In the genomic region with DNA sequence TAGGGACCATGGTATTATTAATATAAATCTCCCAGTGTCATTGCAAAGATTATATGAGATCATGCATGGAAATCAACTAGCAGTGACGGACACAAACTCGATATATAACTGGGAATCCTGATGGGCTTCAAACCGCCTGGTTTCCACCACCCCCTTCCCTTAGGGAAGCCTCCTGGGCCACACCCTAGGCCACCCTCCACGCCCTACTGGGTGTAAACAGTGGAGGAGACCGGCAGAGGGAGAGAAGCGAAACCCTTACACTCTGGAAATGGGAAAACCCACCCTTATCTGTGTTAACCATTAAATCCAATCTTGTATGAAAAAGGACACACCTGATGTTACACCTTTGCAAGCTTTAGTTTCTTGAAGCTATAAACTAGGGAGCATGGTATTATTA, we compare ENCODE assay signal across 4 cellular contexts.
TF ChIP-seq lines count a peak whose summit lies in the region.

No MANE protein-coding gene starts in this region.

TF ChIP-seq in SK-N-SH, 30 proteins besides CTCF, POLR2A, EP300 and RAD21:
- TF ChIP-seq GATA2 (CRISPR knock-in tag; IDR thresholded peaks at IDR 0.05) (no peak), MXI1 (IDR thresholded peaks at IDR 0.05; ENCODE audit: low read depth, low read length) (no peak), TCF12 (IDR thresholded peaks at IDR 0.05) (no peak), TAF1 (IDR thresholded peaks at IDR 0.05; ENCODE audit: borderline replicate concordance, low read depth, low read length) (no peak), SIN3A (IDR thresholded peaks at IDR 0.05; ENCODE audit: borderline replicate concordance, low read depth, low read length) (no peak), YY1 (IDR thresholded peaks at IDR 0.05; ENCODE audit: low read depth) (no peak), GABPA (IDR thresholded peaks at IDR 0.05; ENCODE audit: low read depth) (no peak), RCOR1 (IDR thresholded peaks at IDR 0.05; ENCODE audit: low read length) (no peak), SMC3 (IDR thresholded peaks at IDR 0.05; ENCODE audit: low read depth, low read length) (no peak)
- TF ChIP-seq, protein P1, sequence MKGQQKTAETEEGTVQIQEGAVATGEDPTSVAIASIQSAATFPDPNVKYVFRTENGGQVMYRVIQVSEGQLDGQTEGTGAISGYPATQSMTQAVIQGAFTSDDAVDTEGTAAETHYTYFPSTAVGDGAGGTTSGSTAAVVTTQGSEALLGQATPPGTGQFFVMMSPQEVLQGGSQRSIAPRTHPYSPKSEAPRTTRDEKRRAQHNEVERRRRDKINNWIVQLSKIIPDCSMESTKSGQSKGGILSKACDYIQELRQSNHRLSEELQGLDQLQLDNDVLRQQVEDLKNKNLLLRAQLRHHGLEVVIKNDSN (IDR thresholded peaks at IDR 0.05; ENCODE audit: borderline replicate concordance, low read depth): no peak
- TF ChIP-seq, protein P2, sequence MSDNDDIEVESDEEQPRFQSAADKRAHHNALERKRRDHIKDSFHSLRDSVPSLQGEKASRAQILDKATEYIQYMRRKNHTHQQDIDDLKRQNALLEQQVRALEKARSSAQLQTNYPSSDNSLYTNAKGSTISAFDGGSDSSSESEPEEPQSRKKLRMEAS (IDR thresholded peaks at IDR 0.05; ENCODE audit: low read depth): no peak

TF ChIP-seq in SK-N-SH treated with all-trans-retinoic acid at 6 μM for 48 hours, 23 proteins besides CTCF, POLR2A, EP300 and RAD21 (continues in another document):
- no peak for TF ChIP-seq ZFP30 (CRISPR knock-in tag; IDR thresholded peaks at IDR 0.05)
- TF ChIP-seq, protein P3, sequence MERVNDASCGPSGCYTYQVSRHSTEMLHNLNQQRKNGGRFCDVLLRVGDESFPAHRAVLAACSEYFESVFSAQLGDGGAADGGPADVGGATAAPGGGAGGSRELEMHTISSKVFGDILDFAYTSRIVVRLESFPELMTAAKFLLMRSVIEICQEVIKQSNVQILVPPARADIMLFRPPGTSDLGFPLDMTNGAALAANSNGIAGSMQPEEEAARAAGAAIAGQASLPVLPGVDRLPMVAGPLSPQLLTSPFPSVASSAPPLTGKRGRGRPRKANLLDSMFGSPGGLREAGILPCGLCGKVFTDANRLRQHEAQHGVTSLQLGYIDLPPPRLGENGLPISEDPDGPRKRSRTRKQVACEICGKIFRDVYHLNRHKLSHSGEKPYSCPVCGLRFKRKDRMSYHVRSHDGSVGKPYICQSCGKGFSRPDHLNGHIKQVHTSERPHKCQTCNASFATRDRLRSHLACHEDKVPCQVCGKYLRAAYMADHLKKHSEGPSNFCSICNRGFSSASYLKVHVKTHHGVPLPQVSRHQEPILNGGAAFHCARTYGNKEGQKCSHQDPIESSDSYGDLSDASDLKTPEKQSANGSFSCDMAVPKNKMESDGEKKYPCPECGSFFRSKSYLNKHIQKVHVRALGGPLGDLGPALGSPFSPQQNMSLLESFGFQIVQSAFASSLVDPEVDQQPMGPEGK (CRISPR knock-in tag; IDR thresholded peaks at IDR 0.05; ENCODE audit: borderline replicate concordance): no peak
- TF ChIP-seq ESRRG (CRISPR knock-in tag; IDR thresholded peaks at IDR 0.05): no peak
- no peak for TF ChIP-seq TCF4 (CRISPR knock-in tag; IDR thresholded peaks at IDR 0.05; ENCODE audit: borderline replicate concordance)
- no peak for TF ChIP-seq ISL1 (CRISPR knock-in tag; IDR thresholded peaks at IDR 0.05)
- no peak for TF ChIP-seq CSDC2 (CRISPR knock-in tag; IDR thresholded peaks at IDR 0.05)
- TF ChIP-seq OSR1 (CRISPR knock-in tag; IDR thresholded peaks at IDR 0.05): no peak
- TF ChIP-seq ZNF70 (CRISPR knock-in tag; IDR thresholded peaks at IDR 0.05): no peak
- TF ChIP-seq ZNF565 (CRISPR knock-in tag; conservative IDR thresholded peaks at IDR 0.05; ENCODE audit: low read depth): no peak
- TF ChIP-seq, protein P4, sequence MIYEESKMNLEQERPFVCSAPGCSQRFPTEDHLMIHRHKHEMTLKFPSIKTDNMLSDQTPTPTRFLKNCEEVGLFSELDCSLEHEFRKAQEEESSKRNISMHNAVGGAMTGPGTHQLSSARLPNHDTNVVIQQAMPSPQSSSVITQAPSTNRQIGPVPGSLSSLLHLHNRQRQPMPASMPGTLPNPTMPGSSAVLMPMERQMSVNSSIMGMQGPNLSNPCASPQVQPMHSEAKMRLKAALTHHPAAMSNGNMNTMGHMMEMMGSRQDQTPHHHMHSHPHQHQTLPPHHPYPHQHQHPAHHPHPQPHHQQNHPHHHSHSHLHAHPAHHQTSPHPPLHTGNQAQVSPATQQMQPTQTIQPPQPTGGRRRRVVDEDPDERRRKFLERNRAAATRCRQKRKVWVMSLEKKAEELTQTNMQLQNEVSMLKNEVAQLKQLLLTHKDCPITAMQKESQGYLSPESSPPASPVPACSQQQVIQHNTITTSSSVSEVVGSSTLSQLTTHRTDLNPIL (CRISPR knock-in tag; IDR thresholded peaks at IDR 0.05; ENCODE audit: low read depth): no peak
- TF ChIP-seq BACH2 (CRISPR knock-in tag; IDR thresholded peaks at IDR 0.05; ENCODE audit: borderline replicate concordance): no peak
- no peak for TF ChIP-seq GLIS3 (CRISPR knock-in tag; IDR thresholded peaks at IDR 0.05)
- TF ChIP-seq ARNTL (CRISPR knock-in tag; IDR thresholded peaks at IDR 0.05; ENCODE audit: borderline replicate concordance, low read depth): no peak
- TF ChIP-seq ZC3H10 (CRISPR knock-in tag; IDR thresholded peaks at IDR 0.05): no peak

TF ChIP-seq in GM12878, 131 proteins besides CTCF, POLR2A, EP300 and RAD21:
- no peak for TF ChIP-seq MXI1 (IDR thresholded peaks at IDR 0.05; ENCODE audit: low read depth, low read length)
- no peak for TF ChIP-seq RUNX3 (IDR thresholded peaks at IDR 0.05; ENCODE audit: low read length)
- TF ChIP-seq NRF1 (conservative IDR thresholded peaks at IDR 0.05; ENCODE audit: low read depth, low read length): no peak
- TF ChIP-seq, protein P5, sequence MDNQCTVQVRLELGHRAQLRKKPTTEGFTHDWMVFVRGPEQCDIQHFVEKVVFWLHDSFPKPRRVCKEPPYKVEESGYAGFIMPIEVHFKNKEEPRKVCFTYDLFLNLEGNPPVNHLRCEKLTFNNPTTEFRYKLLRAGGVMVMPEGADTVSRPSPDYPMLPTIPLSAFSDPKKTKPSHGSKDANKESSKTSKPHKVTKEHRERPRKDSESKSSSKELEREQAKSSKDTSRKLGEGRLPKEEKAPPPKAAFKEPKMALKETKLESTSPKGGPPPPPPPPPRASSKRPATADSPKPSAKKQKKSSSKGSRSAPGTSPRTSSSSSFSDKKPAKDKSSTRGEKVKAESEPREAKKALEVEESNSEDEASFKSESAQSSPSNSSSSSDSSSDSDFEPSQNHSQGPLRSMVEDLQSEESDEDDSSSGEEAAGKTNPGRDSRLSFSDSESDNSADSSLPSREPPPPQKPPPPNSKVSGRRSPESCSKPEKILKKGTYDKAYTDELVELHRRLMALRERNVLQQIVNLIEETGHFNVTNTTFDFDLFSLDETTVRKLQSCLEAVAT (IDR thresholded peaks at IDR 0.05): peak; percentile 59
- TF ChIP-seq FOXK2 (IDR thresholded peaks at IDR 0.05): no peak
- TF ChIP-seq MTA3 (IDR thresholded peaks at IDR 0.05; ENCODE audit: borderline replicate concordance, low read length): no peak
- TF ChIP-seq, protein P6, sequence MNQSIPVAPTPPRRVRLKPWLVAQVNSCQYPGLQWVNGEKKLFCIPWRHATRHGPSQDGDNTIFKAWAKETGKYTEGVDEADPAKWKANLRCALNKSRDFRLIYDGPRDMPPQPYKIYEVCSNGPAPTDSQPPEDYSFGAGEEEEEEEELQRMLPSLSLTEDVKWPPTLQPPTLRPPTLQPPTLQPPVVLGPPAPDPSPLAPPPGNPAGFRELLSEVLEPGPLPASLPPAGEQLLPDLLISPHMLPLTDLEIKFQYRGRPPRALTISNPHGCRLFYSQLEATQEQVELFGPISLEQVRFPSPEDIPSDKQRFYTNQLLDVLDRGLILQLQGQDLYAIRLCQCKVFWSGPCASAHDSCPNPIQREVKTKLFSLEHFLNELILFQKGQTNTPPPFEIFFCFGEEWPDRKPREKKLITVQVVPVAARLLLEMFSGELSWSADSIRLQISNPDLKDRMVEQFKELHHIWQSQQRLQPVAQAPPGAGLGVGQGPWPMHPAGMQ (IDR thresholded peaks at IDR 0.05; ENCODE audit: borderline replicate concordance): no peak
TF ChIP-seq in GM12878: peak in this region for 1.

TF ChIP-seq in HepG2, 621 proteins besides CTCF, POLR2A, EP300 and RAD21 (continues in another document):
- TF ChIP-seq GZF1 (CRISPR knock-in tag; IDR thresholded peaks at IDR 0.05) (no peak), ZNF761 (CRISPR knock-in tag; conservative IDR thresholded peaks at IDR 0.05) (0 out of 2 replicates have a peak, but pooled peaks have one; percentile 13), RFX1 (IDR thresholded peaks at IDR 0.05) (no peak), XBP1 (CRISPR knock-in tag; IDR thresholded peaks at IDR 0.05) (no peak), ZNF224 (CRISPR knock-in tag; IDR thresholded peaks at IDR 0.05) (no peak), ARID2 (CRISPR knock-in tag; IDR thresholded peaks at IDR 0.05; ENCODE audit: borderline replicate concordance) (no peak), ZNF720 (CRISPR knock-in tag; IDR thresholded peaks at IDR 0.05) (no peak), RNF2 (conservative IDR thresholded peaks at IDR 0.05; ENCODE audit: low read depth) (no peak), GABPA (IDR thresholded peaks at IDR 0.05; ENCODE audit: low read depth, low read length) (no peak), GABPA (CRISPR knock-in tag; IDR thresholded peaks at IDR 0.05; ENCODE audit: low read depth) (peak; percentile 28; the same call in 1 of the 2 replicates), EHMT2 (IDR thresholded peaks at IDR 0.05; ENCODE audit: borderline replicate concordance, low read depth, low read length) (0 out of 2 replicates have a peak, but pooled peaks have one; percentile 42), ELF1 (CRISPR knock-in tag; IDR thresholded peaks at IDR 0.05) (no peak), GFI1 (CRISPR knock-in tag; IDR thresholded peaks at IDR 0.05; ENCODE audit: borderline replicate concordance) (0 out of 2 replicates have a peak, but pooled peaks have one; percentile 18), SSRP1 (CRISPR knock-in tag; IDR thresholded peaks at IDR 0.05) (no peak), KDM6A (CRISPR knock-in tag; IDR thresholded peaks at IDR 0.05; ENCODE audit: low read depth) (no peak), ZNF543 (CRISPR knock-in tag; IDR thresholded peaks at IDR 0.05) (no peak)
- TF ChIP-seq, protein P7, sequence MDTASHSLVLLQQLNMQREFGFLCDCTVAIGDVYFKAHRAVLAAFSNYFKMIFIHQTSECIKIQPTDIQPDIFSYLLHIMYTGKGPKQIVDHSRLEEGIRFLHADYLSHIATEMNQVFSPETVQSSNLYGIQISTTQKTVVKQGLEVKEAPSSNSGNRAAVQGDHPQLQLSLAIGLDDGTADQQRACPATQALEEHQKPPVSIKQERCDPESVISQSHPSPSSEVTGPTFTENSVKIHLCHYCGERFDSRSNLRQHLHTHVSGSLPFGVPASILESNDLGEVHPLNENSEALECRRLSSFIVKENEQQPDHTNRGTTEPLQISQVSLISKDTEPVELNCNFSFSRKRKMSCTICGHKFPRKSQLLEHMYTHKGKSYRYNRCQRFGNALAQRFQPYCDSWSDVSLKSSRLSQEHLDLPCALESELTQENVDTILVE (CRISPR knock-in tag; IDR thresholded peaks at IDR 0.05): no peak
- TF ChIP-seq, protein P8, sequence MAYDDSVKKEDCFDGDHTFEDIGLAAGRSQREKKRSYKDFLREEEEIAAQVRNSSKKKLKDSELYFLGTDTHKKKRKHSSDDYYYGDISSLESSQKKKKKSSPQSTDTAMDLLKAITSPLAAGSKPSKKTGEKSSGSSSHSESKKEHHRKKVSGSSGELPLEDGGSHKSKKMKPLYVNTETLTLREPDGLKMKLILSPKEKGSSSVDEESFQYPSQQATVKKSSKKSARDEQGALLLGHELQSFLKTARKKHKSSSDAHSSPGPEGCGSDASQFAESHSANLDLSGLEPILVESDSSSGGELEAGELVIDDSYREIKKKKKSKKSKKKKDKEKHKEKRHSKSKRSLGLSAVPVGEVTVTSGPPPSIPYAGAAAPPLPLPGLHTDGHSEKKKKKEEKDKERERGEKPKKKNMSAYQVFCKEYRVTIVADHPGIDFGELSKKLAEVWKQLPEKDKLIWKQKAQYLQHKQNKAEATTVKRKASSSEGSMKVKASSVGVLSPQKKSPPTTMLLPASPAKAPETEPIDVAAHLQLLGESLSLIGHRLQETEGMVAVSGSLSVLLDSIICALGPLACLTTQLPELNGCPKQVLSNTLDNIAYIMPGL (CRISPR knock-in tag; IDR thresholded peaks at IDR 0.05; ENCODE audit: borderline replicate concordance in 1 of 2, low read depth in 1 of 2): no peak
- TF ChIP-seq, protein P9, sequence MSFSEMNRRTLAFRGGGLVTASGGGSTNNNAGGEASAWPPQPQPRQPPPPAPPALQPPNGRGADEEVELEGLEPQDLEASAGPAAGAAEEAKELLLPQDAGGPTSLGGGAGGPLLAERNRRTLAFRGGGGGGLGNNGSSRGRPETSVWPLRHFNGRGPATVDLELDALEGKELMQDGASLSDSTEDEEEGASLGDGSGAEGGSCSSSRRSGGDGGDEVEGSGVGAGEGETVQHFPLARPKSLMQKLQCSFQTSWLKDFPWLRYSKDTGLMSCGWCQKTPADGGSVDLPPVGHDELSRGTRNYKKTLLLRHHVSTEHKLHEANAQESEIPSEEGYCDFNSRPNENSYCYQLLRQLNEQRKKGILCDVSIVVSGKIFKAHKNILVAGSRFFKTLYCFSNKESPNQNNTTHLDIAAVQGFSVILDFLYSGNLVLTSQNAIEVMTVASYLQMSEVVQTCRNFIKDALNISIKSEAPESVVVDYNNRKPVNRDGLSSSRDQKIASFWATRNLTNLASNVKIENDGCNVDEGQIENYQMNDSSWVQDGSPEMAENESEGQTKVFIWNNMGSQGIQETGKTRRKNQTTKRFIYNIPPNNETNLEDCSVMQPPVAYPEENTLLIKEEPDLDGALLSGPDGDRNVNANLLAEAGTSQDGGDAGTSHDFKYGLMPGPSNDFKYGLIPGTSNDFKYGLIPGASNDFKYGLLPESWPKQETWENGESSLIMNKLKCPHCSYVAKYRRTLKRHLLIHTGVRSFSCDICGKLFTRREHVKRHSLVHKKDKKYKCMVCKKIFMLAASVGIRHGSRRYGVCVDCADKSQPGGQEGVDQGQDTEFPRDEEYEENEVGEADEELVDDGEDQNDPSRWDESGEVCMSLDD (CRISPR knock-in tag; IDR thresholded peaks at IDR 0.05; ENCODE audit: borderline replicate concordance): no peak
- TF ChIP-seq, protein P10, sequence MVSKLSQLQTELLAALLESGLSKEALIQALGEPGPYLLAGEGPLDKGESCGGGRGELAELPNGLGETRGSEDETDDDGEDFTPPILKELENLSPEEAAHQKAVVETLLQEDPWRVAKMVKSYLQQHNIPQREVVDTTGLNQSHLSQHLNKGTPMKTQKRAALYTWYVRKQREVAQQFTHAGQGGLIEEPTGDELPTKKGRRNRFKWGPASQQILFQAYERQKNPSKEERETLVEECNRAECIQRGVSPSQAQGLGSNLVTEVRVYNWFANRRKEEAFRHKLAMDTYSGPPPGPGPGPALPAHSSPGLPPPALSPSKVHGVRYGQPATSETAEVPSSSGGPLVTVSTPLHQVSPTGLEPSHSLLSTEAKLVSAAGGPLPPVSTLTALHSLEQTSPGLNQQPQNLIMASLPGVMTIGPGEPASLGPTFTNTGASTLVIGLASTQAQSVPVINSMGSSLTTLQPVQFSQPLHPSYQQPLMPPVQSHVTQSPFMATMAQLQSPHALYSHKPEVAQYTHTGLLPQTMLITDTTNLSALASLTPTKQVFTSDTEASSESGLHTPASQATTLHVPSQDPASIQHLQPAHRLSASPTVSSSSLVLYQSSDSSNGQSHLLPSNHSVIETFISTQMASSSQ (IDR thresholded peaks at IDR 0.05; ENCODE audit: low read depth): peak; percentile 56
- TF ChIP-seq, protein P10 (CRISPR knock-in tag; IDR thresholded peaks at IDR 0.05; ENCODE audit: borderline replicate concordance): no peak
